Comparison of ENCODE assay signal across 9 cellular contexts in the genomic region with DNA sequence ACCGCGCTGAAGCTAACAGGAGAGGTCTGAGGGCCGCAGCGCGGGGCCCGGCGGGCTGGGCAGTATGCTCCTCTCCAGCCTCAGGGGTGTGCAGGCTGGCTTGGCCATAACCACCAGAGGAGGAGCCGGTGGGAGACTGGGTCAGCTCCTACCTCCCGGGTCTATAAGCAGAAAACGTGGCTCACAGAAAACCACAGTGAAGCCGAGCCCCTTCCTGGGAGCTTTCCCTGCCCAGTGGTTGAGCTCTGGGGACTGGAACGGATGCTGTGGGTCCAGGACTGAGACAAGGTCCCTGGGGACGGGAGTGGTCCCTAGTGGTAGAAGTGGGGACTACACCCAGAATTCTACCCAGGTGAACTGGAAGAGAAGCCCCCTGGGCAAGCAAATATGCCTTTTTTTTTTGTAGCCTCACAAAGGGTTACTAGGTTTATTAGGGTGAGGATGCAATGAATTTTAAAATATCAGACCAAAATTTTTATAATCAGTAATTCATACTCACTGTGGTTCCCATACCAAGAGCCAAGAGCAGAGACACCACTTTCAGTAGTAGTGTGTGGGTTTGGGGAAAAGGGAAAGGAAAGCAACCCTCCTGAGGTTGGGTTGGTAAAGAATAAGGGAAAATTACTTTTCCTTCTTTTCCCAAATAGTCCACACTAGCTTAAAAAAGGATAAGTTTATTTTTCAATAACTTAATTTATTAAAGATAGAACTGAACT.
DNase-seq lines count a peak whose midpoint lies in the region; ATAC-seq, FAIRE-seq and TF ChIP-seq lines count a peak whose summit lies in the region.
"Had no signal": no experiment of that assay in that cellular context is flagged by ENCODE, and none has a peak within 500 bp of the region (broad histone marks: within the 10 kb centered on the region; RNA-seq: fewer than 3 reads in every experiment).

No MANE protein-coding gene starts in this region.

- peak; percentile 57 for FAIRE-seq in endothelial cell of umbilical vein (lab: Jason Lieb, UNC)

- H3K27me3 ChIP-seq in endothelial cell of umbilical vein (ENCODE audit: control insufficient read depth in 2 of 2, insufficient read depth in 2 of 2, low read length in 2 of 2): no peaks in the 10 kb centered on the region
- no peaks in the 10 kb centered on the region for H3K27me3 ChIP-seq in osteoblast (ENCODE audit: insufficient read depth, low read length)

- POLR2A ChIA-PET in endothelial cell of umbilical vein (lab: Charles Lee): no interaction called here

- no peaks in the 10 kb centered on the region for H3K9me1 ChIP-seq in endothelial cell of umbilical vein (replicated peaks; ENCODE audit: control insufficient read depth, extremely low read depth, insufficient read depth, low read length)

- no peaks in the 10 kb centered on the region for H4K20me1 ChIP-seq in endothelial cell of umbilical vein (replicated peaks; ENCODE audit: control insufficient read depth, extremely low read depth, insufficient read depth, low read length)
- no peaks in the 10 kb centered on the region for H4K20me1 ChIP-seq in osteoblast (ENCODE audit: insufficient read depth, low read length)

- H3K79me2 ChIP-seq in endothelial cell of umbilical vein (ENCODE audit: control insufficient read depth, insufficient read depth, low read length) (no peaks in the 10 kb centered on the region), osteoblast (ENCODE audit: insufficient read depth, low read length) (no peaks in the 10 kb centered on the region)

- no peak for TF ChIP-seq POLR2A in NB4 (IDR thresholded peaks at IDR 0.05; ENCODE audit: extremely low read depth, insufficient read length)
- no peak for TF ChIP-seq POLR2A in endothelial cell of umbilical vein (IDR thresholded peaks at IDR 0.05; ENCODE audit: low read depth, low read length)

- CTCF ChIA-PET in endothelial cell of umbilical vein (lab: Charles Lee): interaction anchor here (0.8 to 2.0 kb wide), 5 partner anchors 10 to 201 kb away, joined by 4 to 7 read pairs (median 4); no protein-coding TSS in a partner anchor

- H3K9me3 ChIP-seq in endothelial cell of umbilical vein (replicated peaks; ENCODE audit: control insufficient read depth, insufficient read depth, low read length): no peaks in the 10 kb centered on the region
- H3K9me3 ChIP-seq in osteoblast (ENCODE audit: low read depth, low read length): no peaks in the 10 kb centered on the region

- H3K27ac ChIP-seq in endothelial cell of umbilical vein (ENCODE audit: insufficient read depth, low read depth, low read length) (no peak overlapping the region), osteoblast (ENCODE audit: low read depth, low read length) (no peak overlapping the region)
- H3K27ac ChIP-seq: SK-N-MC had no signal

- peak; percentile 59 for TF ChIP-seq CTCF in NB4 (IDR thresholded peaks at IDR 0.05; ENCODE audit: low read depth, low read length)
- TF ChIP-seq CTCF in endothelial cell of umbilical vein (IDR thresholded peaks at IDR 0.05; ENCODE audit: extremely low read depth in 1 of 2, insufficient read depth in 1 of 2, low read depth in 1 of 2, low read length in 2 of 2): peak; percentile 48 to 73
- peak; percentile 30 for TF ChIP-seq CTCF in osteoblast (IDR thresholded peaks at IDR 0.05; ENCODE audit: extremely low read depth, low read depth, low read length)

- H3K4me3 ChIP-seq in NB4 (ENCODE audit: low read depth, low read length) (no peak overlapping the region), endothelial cell of umbilical vein (replicated peaks in 1 of 3; ENCODE audit: insufficient read depth in 1 of 3, low read depth in 1 of 3, low read length in 3 of 3) (no peak overlapping the region), osteoblast (ENCODE audit: insufficient read depth, low read length) (no peak overlapping the region)
- H3K4me3 ChIP-seq: SK-N-MC had no signal

- no peak overlapping the region for H3K9ac ChIP-seq in endothelial cell of umbilical vein (replicated peaks; ENCODE audit: extremely low read depth, insufficient read depth, low read length)

- intact Hi-C loops in endothelial cell of umbilical vein (cut with micrococcal nuclease): loop anchor here (1.0 to 2.0 kb wide), 2 partner anchors 67 to 203 kb away; a partner anchor contains a TSS

- DNase-seq in COLO668 (lab: John Stamatoyannopoulos, UW; ENCODE audit: unreplicated experiment): peak; percentile 0
- peak; percentile 58 for DNase-seq in NB4 (ENCODE audit: low read depth)
- DNase-seq in activated CD8-positive, alpha-beta memory T cell treated with anti-CD3 and anti-CD28 coated beads for 48 hours (ENCODE audit: low read depth in 2 of 3, low spot score in 2 of 3): peak; percentile 39 to 62 (median 47)
- peak; percentile 15 for DNase-seq in endothelial cell of umbilical vein (ENCODE audit: low read depth, low spot score)
- no peak for DNase-seq in osteoblast (ENCODE audit: insufficient read length, low spot score, missing footprints)
- DNase-seq in NCI-H446 treated with DMSO at 0.1 percent for 48 hours (lab: John Stamatoyannopoulos, UW): no peak
- no peak for DNase-seq in NOMO-1 (lab: John Stamatoyannopoulos, UW; ENCODE audit: unreplicated experiment in 2 of 2)

- H3K36me3 ChIP-seq in endothelial cell of umbilical vein (ENCODE audit: control insufficient read depth in 2 of 2, extremely low read depth in 1 of 2, insufficient read depth in 2 of 2, low read length in 2 of 2): no peaks in the 10 kb centered on the region
- H3K36me3 ChIP-seq in osteoblast (ENCODE audit: insufficient read depth, low read length): no peaks in the 10 kb centered on the region

- H3K4me1 ChIP-seq in endothelial cell of umbilical vein (ENCODE audit: control insufficient read depth, extremely low read depth, insufficient read depth, low read length): no peaks in the 10 kb centered on the region
- no peaks in the 10 kb centered on the region for H3K4me1 ChIP-seq in osteoblast (ENCODE audit: insufficient read depth, low read length)

- dilution Hi-C loops in endothelial cell of umbilical vein (cut with MboI; ENCODE audit: extremely low pct_ligation_motif_present, low sequenced_read_pairs): no loop called here

- no peak overlapping the region for H3K4me2 ChIP-seq in endothelial cell of umbilical vein (ENCODE audit: insufficient read depth, low read length)
- no peak overlapping the region for H3K4me2 ChIP-seq in osteoblast (ENCODE audit: insufficient read depth, low read length)

- no TSS peak for BruUV-seq in endothelial cell of umbilical vein (replicated peaks; lab: Mats Ljungman, UMichigan)

- H2AFZ ChIP-seq in endothelial cell of umbilical vein (ENCODE audit: low read depth, low read length): no peak overlapping the region
- H2AFZ ChIP-seq in osteoblast (ENCODE audit: low read length): no peak overlapping the region

- peak; percentile 66 for ATAC-seq in GM21576 (IDR thresholded peaks at IDR 0.05; ENCODE audit: unreplicated experiment)

TF ChIP-seq in endothelial cell of umbilical vein, 7 proteins besides CTCF, POLR2A, EP300 and RAD21:
- no peak for TF ChIP-seq EZH2 (IDR thresholded peaks at IDR 0.05; ENCODE audit: borderline replicate concordance, low read depth, low read length, severe bottlenecking)
- no peak for TF ChIP-seq FOS (IDR thresholded peaks at IDR 0.05; ENCODE audit: borderline replicate concordance, insufficient read depth, low read length)
- no peak for TF ChIP-seq POLR2AphosphoS5 (IDR thresholded peaks at IDR 0.05; ENCODE audit: insufficient read depth, low read depth, low read length)
- TF ChIP-seq JUN (IDR thresholded peaks at IDR 0.05; ENCODE audit: borderline replicate concordance, insufficient read depth, insufficient read length, low read depth): no peak
- no peak for TF ChIP-seq MYC (IDR thresholded peaks at IDR 0.05; ENCODE audit: low read depth, low read length)
- TF ChIP-seq, protein P1, sequence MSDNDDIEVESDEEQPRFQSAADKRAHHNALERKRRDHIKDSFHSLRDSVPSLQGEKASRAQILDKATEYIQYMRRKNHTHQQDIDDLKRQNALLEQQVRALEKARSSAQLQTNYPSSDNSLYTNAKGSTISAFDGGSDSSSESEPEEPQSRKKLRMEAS (IDR thresholded peaks at IDR 0.05; ENCODE audit: insufficient read depth, insufficient read length): no peak
- TF ChIP-seq GATA2 (IDR thresholded peaks at IDR 0.05; ENCODE audit: insufficient read depth, insufficient read length, low read depth, low read length): no peak

Comparison
In these comparisons a context has a peak if more than half of its experiments do, and no peak if none do; other contexts are left out.
1. DNase-seq: peak in COLO668 (single experiment), NB4 (single experiment), activated CD8-positive, alpha-beta memory T cell treated with anti-CD3 and anti-CD28 coated beads for 48 hours (3 of 3) and endothelial cell of umbilical vein (single experiment); none in osteoblast (single experiment), NCI-H446 treated with DMSO at 0.1 percent for 48 hours (single experiment) and NOMO-1 (0 of 2).
2. Peak in every context shown above with its lines, with median percentiles within 50 percentile points of each other: CTCF ChIP-seq.